In genomic region chr7:117020605-117021002, GRCh38 we compare ENCODE assay signal across 10 cellular contexts.
A peak's percentile ranks its signal among the peaks of the same experiment; 100 is the strongest.
DNase-seq lines count a peak whose midpoint lies in the region; ATAC-seq and TF ChIP-seq lines count a peak whose summit lies in the region.
"Had no signal": no experiment of that assay in that cellular context is flagged by ENCODE, and none has a peak within 500 bp of the region (broad histone marks: within the 10 kb centered on the region; RNA-seq: fewer than 3 reads in every experiment).

No MANE protein-coding gene starts in this region.

- H3K9ac ChIP-seq in skeletal muscle satellite cell (ENCODE audit: low read depth, low read length) = peak overlapping the region; percentile 68

- TF ChIP-seq CTCF in HFF-Myc (IDR thresholded peaks at IDR 0.05; ENCODE audit: low read depth, low read length, missing control alignments) (no peak), heart right ventricle (IDR thresholded peaks at IDR 0.05) (no peak)

- H3K4me1 ChIP-seq in heart right ventricle = peaks cover 0 to 78% (median 38%) of the 10 kb centered on the region in 9 donors
- H3K4me1 ChIP-seq in skeletal muscle satellite cell (ENCODE audit: control insufficient read depth, insufficient read depth, low read length) = peaks cover 12% of the 10 kb centered on the region

- no peak overlapping the region for H3K4me3 Mint-ChIP-seq in activated naive CD8-positive, alpha-beta T cell treated with anti-CD3 and anti-CD28 coated beads for 36 hours
- no peak overlapping the region for H3K4me3 Mint-ChIP-seq in stimulated activated naive CD8-positive, alpha-beta T cell treated with anti-CD3 and anti-CD28 coated beads, Interleukin-15, amount 100 ng/mL, for 72 hours
- H3K4me3 Mint-ChIP-seq: natural killer cell had no signal

- ATAC-seq in heart right ventricle (peak in 3 of 8 donors; percentile 8 to 41 (median 9)), GM18868 (IDR thresholded peaks at IDR 0.05; ENCODE audit: unreplicated experiment) (no peak)
- ATAC-seq in stimulated activated naive CD8-positive, alpha-beta T cell treated with anti-CD3 and anti-CD28 coated beads, Interleukin-15, amount 100 ng/mL, for 72 hours = no peak
- ATAC-seq: natural killer cell had no signal

- DNase-seq in HFF-Myc (ENCODE audit: extremely low read depth, low read depth) = no peak
- DNase-seq in SW480 (ENCODE audit: low spot score) = peak; percentile 32
- no peak for DNase-seq in heart right ventricle
- DNase-seq in activated naive CD8-positive, alpha-beta T cell treated with anti-CD3 and anti-CD28 coated beads for 36 hours = no peak
- no peak for DNase-seq in iPS-NIHi11 (ENCODE audit: low spot score)
- no peak for DNase-seq in stimulated activated naive CD8-positive, alpha-beta T cell treated with anti-CD3 and anti-CD28 coated beads, Interleukin-15, amount 100 ng/mL, for 72 hours
- DNase-seq: natural killer cell had no signal

- no peaks in the 10 kb centered on the region for H3K9me3 ChIP-seq in heart right ventricle
- no peaks in the 10 kb centered on the region for H3K9me3 ChIP-seq in skeletal muscle satellite cell (replicated peaks; ENCODE audit: low read length)

- no peaks in the 10 kb centered on the region for H3K9me3 Mint-ChIP-seq in activated naive CD8-positive, alpha-beta T cell treated with anti-CD3 and anti-CD28 coated beads for 36 hours
- H3K9me3 Mint-ChIP-seq in stimulated activated naive CD8-positive, alpha-beta T cell treated with anti-CD3 and anti-CD28 coated beads, Interleukin-15, amount 100 ng/mL, for 72 hours = no peaks in the 10 kb centered on the region
- H3K9me3 Mint-ChIP-seq: activated T-helper 2 cell treated with anti-CD3 and anti-CD28 coated beads, Interferon-gamma antibody, Interleukin-2, Interleukin-4, amounts not matched to agents 10 μg/mL and 5 μg/mL and 100 μg/mL, durations not matched to agents 14 hours and 24 hours and 36 hours; natural killer cell had no signal

- no peaks in the 10 kb centered on the region for H3K27me3 Mint-ChIP-seq in activated naive CD8-positive, alpha-beta T cell treated with anti-CD3 and anti-CD28 coated beads for 36 hours
- H3K27me3 Mint-ChIP-seq in stimulated activated naive CD8-positive, alpha-beta T cell treated with anti-CD3 and anti-CD28 coated beads, Interleukin-15, amount 100 ng/mL, for 72 hours = no peaks in the 10 kb centered on the region

- intact Hi-C loops in heart right ventricle (cut with DNase I) = loop anchor here in 1 of 10 donors (5.0 kb wide), 1 partner anchor 1147 kb away; no protein-coding TSS in a partner anchor

- peaks cover 47% of the 10 kb centered on the region for H3K4me1 Mint-ChIP-seq in activated naive CD8-positive, alpha-beta T cell treated with anti-CD3 and anti-CD28 coated beads for 36 hours
- H3K4me1 Mint-ChIP-seq in stimulated activated naive CD8-positive, alpha-beta T cell treated with anti-CD3 and anti-CD28 coated beads, Interleukin-15, amount 100 ng/mL, for 72 hours = peaks cover 47% of the 10 kb centered on the region

- 16 to 33% methylated on average over 1 of the region's 1 CpG for WGBS in heart right ventricle, 2 donors

- H3K36me3 ChIP-seq in heart right ventricle (no peaks in the 10 kb centered on the region), skeletal muscle satellite cell (ENCODE audit: insufficient read depth, low read length) (no peaks in the 10 kb centered on the region)

- peak overlapping the region; percentile 79 for H3K4me2 ChIP-seq in skeletal muscle satellite cell (ENCODE audit: low read length)

- H3K27me3 ChIP-seq in heart right ventricle (no peaks in the 10 kb centered on the region), skeletal muscle satellite cell (ENCODE audit: control insufficient read depth, insufficient read depth, low read length) (no peaks in the 10 kb centered on the region)

- H3K36me3 Mint-ChIP-seq in activated naive CD8-positive, alpha-beta T cell treated with anti-CD3 and anti-CD28 coated beads for 36 hours = peaks cover 2% of the 10 kb centered on the region
- H3K36me3 Mint-ChIP-seq: natural killer cell had no signal

- H3K27ac Mint-ChIP-seq in activated naive CD8-positive, alpha-beta T cell treated with anti-CD3 and anti-CD28 coated beads for 36 hours = no peak overlapping the region
- no peak overlapping the region for H3K27ac Mint-ChIP-seq in stimulated activated naive CD8-positive, alpha-beta T cell treated with anti-CD3 and anti-CD28 coated beads, Interleukin-15, amount 100 ng/mL, for 72 hours
- H3K27ac Mint-ChIP-seq: activated T-helper 2 cell treated with anti-CD3 and anti-CD28 coated beads, Interferon-gamma antibody, Interleukin-2, Interleukin-4, amounts not matched to agents 10 μg/mL and 5 μg/mL and 100 μg/mL, durations not matched to agents 14 hours and 24 hours and 36 hours; natural killer cell had no signal

- H3K4me3 ChIP-seq in HFF-Myc (replicated peaks; ENCODE audit: low read depth, low read length) = peak overlapping the region; percentile 20
- peak overlapping the region in 9 of 10 donors; percentile 0 to 50 (median 44) for H3K4me3 ChIP-seq in heart right ventricle
- peak overlapping the region; percentile 60 for H3K4me3 ChIP-seq in skeletal muscle satellite cell (ENCODE audit: low read length)

- peak overlapping the region in 8 of 10 donors; percentile 46 to 69 (median 64) for H3K27ac ChIP-seq in heart right ventricle
